11 cellular contexts compared by ENCODE assay signal in the genomic region with DNA sequence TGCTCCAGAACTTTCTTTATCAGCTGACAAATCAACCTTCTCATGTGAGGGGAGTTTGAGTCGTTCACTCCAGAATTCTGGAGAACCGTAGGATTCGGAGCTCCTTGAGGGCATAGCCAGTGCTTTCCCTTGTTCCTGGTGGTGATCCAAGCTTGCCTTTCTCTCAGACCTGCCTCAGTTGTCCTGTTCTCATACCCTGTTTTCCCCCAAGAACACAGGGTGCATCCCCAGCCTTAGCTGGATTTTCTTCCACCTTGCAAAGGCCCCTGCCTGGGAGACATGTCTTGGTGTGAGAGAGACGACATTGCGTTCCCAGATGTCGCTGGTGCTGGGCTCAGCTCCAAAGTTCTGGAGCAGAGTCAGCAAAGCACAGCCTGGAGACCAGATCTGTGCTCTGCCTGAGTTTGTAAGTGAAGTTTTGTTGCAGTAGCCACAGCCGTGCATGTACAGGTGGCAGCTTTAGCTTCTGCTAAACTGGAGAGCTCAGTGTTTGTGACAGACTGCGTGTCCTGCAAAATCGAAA.
DNase-seq lines count a peak whose midpoint lies in the region; ATAC-seq and TF ChIP-seq lines count a peak whose summit lies in the region.
"Had no signal": no experiment of that assay in that cellular context is flagged by ENCODE, and none has a peak within 500 bp of the region (broad histone marks: within the 10 kb centered on the region; RNA-seq: fewer than 3 reads in every experiment).

No MANE protein-coding gene starts in this region.

- no peak for TF ChIP-seq POLR2A in GM18505 (IDR thresholded peaks at IDR 0.05; ENCODE audit: borderline replicate concordance, extremely low read depth, insufficient read depth, insufficient read length)

- intact Hi-C loops in posterior cingulate gyrus (cut with DNase I), result loop anchor here (5.0 kb wide), 2 partner anchors 92 to 112 kb away; no protein-coding TSS in a partner anchor

- peaks cover 3% of the 10 kb centered on the region; the same call in 1 of the 2 replicates for H3K4me1 ChIP-seq in DND-41 (ENCODE audit: insufficient read depth, low read length)
- H3K4me1 ChIP-seq in NT2/D1 (ENCODE audit: insufficient read depth, insufficient read length), result peaks cover 55% of the 10 kb centered on the region

- H3K9me3 ChIP-seq in DND-41 (ENCODE audit: insufficient read depth, low read length, severe bottlenecking), result no peaks in the 10 kb centered on the region
- H3K9me3 ChIP-seq in NT2/D1 (ENCODE audit: insufficient read depth, low read length), result no peaks in the 10 kb centered on the region

- H3K4me2 ChIP-seq in DND-41 (ENCODE audit: insufficient read depth, low read length), result no peak overlapping the region

- H3K36me3 ChIP-seq in DND-41 (ENCODE audit: insufficient read depth, low read length), result no peaks in the 10 kb centered on the region; the same call in 1 of the 2 replicates
- no peaks in the 10 kb centered on the region for H3K36me3 ChIP-seq in NT2/D1 (ENCODE audit: insufficient read depth, insufficient read length, low read length)

- peaks cover 20% of the 10 kb centered on the region for H3K79me2 ChIP-seq in DND-41 (ENCODE audit: insufficient read depth, low read length)

- no peak overlapping the region for H3K4me3 Mint-ChIP-seq in effector memory CD8-positive, alpha-beta T cell
- H3K4me3 Mint-ChIP-seq: CD4-positive, CD25-positive, alpha-beta regulatory T cell had no signal

- no peaks in the 10 kb centered on the region for H3K27me3 ChIP-seq in DND-41 (ENCODE audit: insufficient read depth, low read length, poor library complexity)
- peaks cover 5% of the 10 kb centered on the region for H3K27me3 ChIP-seq in NT2/D1 (ENCODE audit: insufficient read depth, insufficient read length)

- H2AFZ ChIP-seq in DND-41 (ENCODE audit: low read depth, low read length), result no peak overlapping the region

- no peak for TF ChIP-seq CTCF in DND-41 (IDR thresholded peaks at IDR 0.05; ENCODE audit: borderline replicate concordance, extremely low read depth, low read length, poor library complexity, severe bottlenecking)

- no peaks in the 10 kb centered on the region for H3K9me3 Mint-ChIP-seq in effector memory CD8-positive, alpha-beta T cell
- H3K9me3 Mint-ChIP-seq: activated B cell treated with CpG ODN at 0.5 μM for 24 hours; activated naive CD4-positive, alpha-beta T cell treated with anti-CD3 and anti-CD28 coated beads, Interleukin-2, amount 50 U/mL, for 72 hours; CD4-positive, CD25-positive, alpha-beta regulatory T cell had no signal

- H3K27ac Mint-ChIP-seq in effector memory CD8-positive, alpha-beta T cell, result peak overlapping the region; percentile 19 to 49
- H3K27ac Mint-ChIP-seq: activated B cell treated with CpG ODN at 0.5 μM for 24 hours; activated naive CD4-positive, alpha-beta T cell treated with anti-CD3 and anti-CD28 coated beads, Interleukin-2, amount 50 U/mL, for 72 hours had no signal

- peak overlapping the region; percentile 5; the same call in 1 of the 2 replicates for H3K27ac ChIP-seq in DND-41 (ENCODE audit: low read length)

- peaks cover 17 to 19% of the 10 kb centered on the region in 2 donors for H3K4me1 Mint-ChIP-seq in effector memory CD8-positive, alpha-beta T cell (ENCODE audit: low read depth in 2 of 2)

- peaks cover 46% of the 10 kb centered on the region for H3K36me3 Mint-ChIP-seq in effector memory CD8-positive, alpha-beta T cell (ENCODE audit: insufficient read depth)
- H3K36me3 Mint-ChIP-seq: activated naive CD4-positive, alpha-beta T cell treated with anti-CD3 and anti-CD28 coated beads, Interleukin-2, amount 50 U/mL, for 72 hours had no signal

- ATAC-seq in DND-41 (ENCODE audit: insufficient read depth, low read depth) (no peak), GM18505 (IDR thresholded peaks at IDR 0.05; ENCODE audit: unreplicated experiment) (no peak), HG03045 (IDR thresholded peaks at IDR 0.05; ENCODE audit: unreplicated experiment) (no peak), HG02973 (IDR thresholded peaks at IDR 0.05; ENCODE audit: unreplicated experiment) (no peak)
- ATAC-seq in effector memory CD8-positive, alpha-beta T cell (replicated peaks), result no peak

- peaks cover 4% of the 10 kb centered on the region for H4K20me1 ChIP-seq in DND-41 (ENCODE audit: insufficient read depth, low read length)

- H3K27me3 Mint-ChIP-seq in effector memory CD8-positive, alpha-beta T cell, result no peaks in the 10 kb centered on the region
- H3K27me3 Mint-ChIP-seq: activated B cell treated with CpG ODN at 0.5 μM for 24 hours; CD4-positive, CD25-positive, alpha-beta regulatory T cell had no signal

- DNase-seq in DND-41 (no peak), NT2/D1 (ENCODE audit: low read depth, low spot score) (no peak), posterior cingulate gyrus (peak in 7 of 10 donors; percentile 45 to 94 (median 63)), HK-2 (ENCODE audit: unreplicated experiment) (no peak)
- DNase-seq in effector memory CD8-positive, alpha-beta T cell, result no peak

- no peak overlapping the region for H3K4me3 ChIP-seq in DND-41 (ENCODE audit: low read depth in 1 of 2, low read length in 2 of 2)
- no peak overlapping the region for H3K4me3 ChIP-seq in NT2/D1 (ENCODE audit: insufficient read length, low read depth)

- H3K9ac ChIP-seq in DND-41 (ENCODE audit: low read depth, low read length) (no peak overlapping the region), NT2/D1 (ENCODE audit: insufficient read length, low read depth) (peak overlapping the region; percentile 14)

Comparison
In these comparisons a context has a peak if more than half of its experiments do, and no peak if none do; other contexts are left out.
1. DNase-seq: peak in posterior cingulate gyrus (7 of 10); none in DND-41 (single experiment), NT2/D1 (single experiment), effector memory CD8-positive, alpha-beta T cell (0 of 3) and HK-2 (single experiment).